In the genomic region with DNA sequence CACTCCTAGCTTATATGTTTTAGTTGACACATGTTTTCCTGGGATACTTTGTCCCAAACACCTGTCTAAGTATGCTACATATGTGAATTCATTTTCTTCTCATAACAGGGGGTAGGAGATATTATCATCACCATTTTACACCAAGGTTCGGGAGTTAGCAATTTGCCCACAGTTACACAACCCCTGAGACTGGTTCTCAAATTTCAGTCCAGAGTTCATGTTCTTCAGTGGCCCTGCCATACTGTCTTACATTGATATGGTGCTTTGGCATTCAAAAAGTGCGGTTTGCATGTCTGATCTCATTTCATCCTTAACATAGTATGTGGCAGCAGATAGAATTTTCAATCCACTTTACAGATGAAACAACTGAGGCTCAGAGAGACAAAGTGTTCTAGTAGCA, we compare ENCODE assay signal across 2 cellular contexts.
TF ChIP-seq lines count a peak whose summit lies in the region.

No MANE protein-coding gene starts in this region.

TF ChIP-seq in K562, 482 proteins besides CTCF, POLR2A, EP300 and RAD21:
- no peak for TF ChIP-seq ILF3 (IDR thresholded peaks at IDR 0.05; ENCODE audit: borderline replicate concordance)
- TF ChIP-seq RBM25 (IDR thresholded peaks at IDR 0.05; ENCODE audit: low read depth, low read length, severe bottlenecking): peak; percentile 57
- TF ChIP-seq ARNT (IDR thresholded peaks at IDR 0.05): no peak
- TF ChIP-seq BRCA1 (IDR thresholded peaks at IDR 0.05): no peak
- TF ChIP-seq BRCA1 (CRISPR knock-in tag; IDR thresholded peaks at IDR 0.05): no peak
- TF ChIP-seq ZNF766 (CRISPR knock-in tag; conservative IDR thresholded peaks at IDR 0.05): no peak
- no peak for TF ChIP-seq PRDM10 (IDR thresholded peaks at IDR 0.05; ENCODE audit: partially characterized antibody)
- no peak for TF ChIP-seq ZNF197 (CRISPR knock-in tag; IDR thresholded peaks at IDR 0.05; ENCODE audit: low read depth)
- TF ChIP-seq, protein P1, sequence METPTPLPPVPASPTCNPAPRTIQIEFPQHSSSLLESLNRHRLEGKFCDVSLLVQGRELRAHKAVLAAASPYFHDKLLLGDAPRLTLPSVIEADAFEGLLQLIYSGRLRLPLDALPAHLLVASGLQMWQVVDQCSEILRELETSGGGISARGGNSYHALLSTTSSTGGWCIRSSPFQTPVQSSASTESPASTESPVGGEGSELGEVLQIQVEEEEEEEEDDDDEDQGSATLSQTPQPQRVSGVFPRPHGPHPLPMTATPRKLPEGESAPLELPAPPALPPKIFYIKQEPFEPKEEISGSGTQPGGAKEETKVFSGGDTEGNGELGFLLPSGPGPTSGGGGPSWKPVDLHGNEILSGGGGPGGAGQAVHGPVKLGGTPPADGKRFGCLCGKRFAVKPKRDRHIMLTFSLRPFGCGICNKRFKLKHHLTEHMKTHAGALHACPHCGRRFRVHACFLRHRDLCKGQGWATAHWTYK (CRISPR knock-in tag; IDR thresholded peaks at IDR 0.05): no peak
- no peak for TF ChIP-seq CTCFL (IDR thresholded peaks at IDR 0.05; ENCODE audit: borderline replicate concordance, insufficient read depth, low read depth, low read length, poor library complexity, severe bottlenecking)

TF ChIP-seq in HepG2, 621 proteins besides CTCF, POLR2A, EP300 and RAD21:
- no peak for TF ChIP-seq KLF11 (CRISPR knock-in tag; IDR thresholded peaks at IDR 0.05)
- TF ChIP-seq RELA (CRISPR knock-in tag; IDR thresholded peaks at IDR 0.05): no peak
- peak; percentile 91 for TF ChIP-seq SIX4 (CRISPR knock-in tag; IDR thresholded peaks at IDR 0.05)
- TF ChIP-seq ZNF749 (CRISPR knock-in tag; IDR thresholded peaks at IDR 0.05; ENCODE audit: borderline replicate concordance): no peak
- peak; percentile 30; the same call in 1 of the 2 replicates for TF ChIP-seq ZNF629 (CRISPR knock-in tag; conservative IDR thresholded peaks at IDR 0.05)
- TF ChIP-seq SIX1 (CRISPR knock-in tag; IDR thresholded peaks at IDR 0.05; ENCODE audit: borderline replicate concordance): 0 out of 2 replicates have a peak, but pooled peaks have one; percentile 47
- TF ChIP-seq, protein P2, sequence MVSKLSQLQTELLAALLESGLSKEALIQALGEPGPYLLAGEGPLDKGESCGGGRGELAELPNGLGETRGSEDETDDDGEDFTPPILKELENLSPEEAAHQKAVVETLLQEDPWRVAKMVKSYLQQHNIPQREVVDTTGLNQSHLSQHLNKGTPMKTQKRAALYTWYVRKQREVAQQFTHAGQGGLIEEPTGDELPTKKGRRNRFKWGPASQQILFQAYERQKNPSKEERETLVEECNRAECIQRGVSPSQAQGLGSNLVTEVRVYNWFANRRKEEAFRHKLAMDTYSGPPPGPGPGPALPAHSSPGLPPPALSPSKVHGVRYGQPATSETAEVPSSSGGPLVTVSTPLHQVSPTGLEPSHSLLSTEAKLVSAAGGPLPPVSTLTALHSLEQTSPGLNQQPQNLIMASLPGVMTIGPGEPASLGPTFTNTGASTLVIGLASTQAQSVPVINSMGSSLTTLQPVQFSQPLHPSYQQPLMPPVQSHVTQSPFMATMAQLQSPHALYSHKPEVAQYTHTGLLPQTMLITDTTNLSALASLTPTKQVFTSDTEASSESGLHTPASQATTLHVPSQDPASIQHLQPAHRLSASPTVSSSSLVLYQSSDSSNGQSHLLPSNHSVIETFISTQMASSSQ (IDR thresholded peaks at IDR 0.05; ENCODE audit: low read depth): no peak
- TF ChIP-seq, protein P2 (CRISPR knock-in tag; IDR thresholded peaks at IDR 0.05; ENCODE audit: borderline replicate concordance): no peak
- no peak for TF ChIP-seq ZNF33B (CRISPR knock-in tag; IDR thresholded peaks at IDR 0.05)
- peak; percentile 62 for TF ChIP-seq HNF4A (CRISPR knock-in tag; IDR thresholded peaks at IDR 0.05)
- TF ChIP-seq ZNF781 (CRISPR knock-in tag; IDR thresholded peaks at IDR 0.05; ENCODE audit: borderline replicate concordance, not compliant biosample characterization): no peak
- peak; percentile 24; the same call in 1 of the 2 replicates for TF ChIP-seq CEBPB (IDR thresholded peaks at IDR 0.05; ENCODE audit: borderline replicate concordance, low read depth, low read length)
- TF ChIP-seq ZNF644 (CRISPR knock-in tag; IDR thresholded peaks at IDR 0.05; ENCODE audit: low read depth): 0 out of 2 replicates have a peak, but pooled peaks have one; percentile 38
